ENCODE assay signal across 1 cellular context in the genomic region with DNA sequence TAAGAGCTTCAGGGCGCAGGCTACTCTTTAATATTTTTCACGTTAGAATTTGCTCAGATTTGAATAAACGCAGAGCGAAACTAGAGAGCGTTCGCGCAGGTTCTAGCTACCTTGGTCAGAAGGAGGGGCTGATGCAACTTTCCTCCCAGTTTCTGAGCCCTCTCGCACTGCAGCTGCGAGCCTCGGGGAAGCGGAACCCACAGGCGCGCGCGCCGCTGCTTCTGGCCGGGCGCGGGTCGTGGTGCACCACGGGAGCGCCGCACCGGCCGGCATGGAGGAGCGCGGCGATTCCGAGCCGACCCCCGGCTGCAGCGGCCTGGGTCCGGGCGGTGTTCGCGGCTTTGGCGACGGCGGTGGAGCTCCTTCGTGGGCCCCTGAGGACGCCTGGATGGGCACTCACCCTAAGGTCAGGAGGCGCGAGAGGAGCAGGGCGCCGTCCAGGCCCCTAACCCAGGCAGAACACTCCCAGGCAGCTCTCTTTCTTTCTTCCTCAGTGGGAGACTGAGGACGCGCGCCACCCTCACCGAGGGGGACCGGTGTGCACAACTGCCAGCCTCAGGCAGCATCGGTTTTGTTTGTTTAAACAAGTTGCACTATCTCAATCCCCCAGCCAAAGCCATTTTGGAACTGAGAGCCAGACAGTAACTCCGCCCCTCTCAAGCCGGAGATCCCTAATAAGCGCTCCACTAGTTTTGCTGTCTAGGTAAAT.
TF ChIP-seq lines count a peak whose summit lies in the region.

A gene (plus strand): TSS at position 246 of the 709 bp plus-strand sequence. CDS start 26 bp downstream, at position 272.

TF ChIP-seq in WTC11, 78 proteins besides CTCF, POLR2A, EP300 and RAD21 (continued from another document):
- TF ChIP-seq, protein P1, sequence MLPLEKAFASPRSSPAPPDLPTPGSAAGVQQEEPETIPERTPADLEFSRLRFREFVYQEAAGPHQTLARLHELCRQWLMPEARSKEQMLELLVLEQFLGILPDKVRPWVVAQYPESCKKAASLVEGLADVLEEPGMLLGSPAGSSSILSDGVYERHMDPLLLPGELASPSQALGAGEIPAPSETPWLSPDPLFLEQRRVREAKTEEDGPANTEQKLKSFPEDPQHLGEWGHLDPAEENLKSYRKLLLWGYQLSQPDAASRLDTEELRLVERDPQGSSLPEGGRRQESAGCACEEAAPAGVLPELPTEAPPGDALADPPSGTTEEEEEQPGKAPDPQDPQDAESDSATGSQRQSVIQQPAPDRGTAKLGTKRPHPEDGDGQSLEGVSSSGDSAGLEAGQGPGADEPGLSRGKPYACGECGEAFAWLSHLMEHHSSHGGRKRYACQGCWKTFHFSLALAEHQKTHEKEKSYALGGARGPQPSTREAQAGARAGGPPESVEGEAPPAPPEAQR (CRISPR knock-in tag; IDR thresholded peaks at IDR 0.05) = no peak
- TF ChIP-seq EMX1 (CRISPR knock-in tag; IDR thresholded peaks at IDR 0.05) (no peak), SP1 (CRISPR knock-in tag; conservative IDR thresholded peaks at IDR 0.05) (0 out of 2 replicates have a peak, but pooled peaks have one; percentile 56), JAZF1 (CRISPR knock-in tag; IDR thresholded peaks at IDR 0.05) (no peak), ZBTB21 (CRISPR knock-in tag; IDR thresholded peaks at IDR 0.05; ENCODE audit: borderline replicate concordance) (no peak), NR3C1 (CRISPR knock-in tag; conservative IDR thresholded peaks at IDR 0.05; ENCODE audit: low read depth) (no peak), NR2C2 (CRISPR knock-in tag; IDR thresholded peaks at IDR 0.05) (peak; percentile 48), FOXK1 (CRISPR knock-in tag; IDR thresholded peaks at IDR 0.05) (peak; percentile 61; the same call in 1 of the 2 replicates), KAT7 (CRISPR knock-in tag; IDR thresholded peaks at IDR 0.05; ENCODE audit: borderline replicate concordance) (peak; percentile 94; the same call in 1 of the 2 replicates), TEAD4 (CRISPR knock-in tag; IDR thresholded peaks at IDR 0.05) (no peak), CREB1 (CRISPR knock-in tag; IDR thresholded peaks at IDR 0.05) (no peak), HMGA2 (CRISPR knock-in tag; IDR thresholded peaks at IDR 0.05) (no peak), CBFB (CRISPR knock-in tag; IDR thresholded peaks at IDR 0.05; ENCODE audit: low read depth) (no peak), SMAD3 (CRISPR knock-in tag; IDR thresholded peaks at IDR 0.05; ENCODE audit: borderline replicate concordance) (peak; percentile 79; the same call in 1 of the 2 replicates), TCF7 (CRISPR knock-in tag; IDR thresholded peaks at IDR 0.05; ENCODE audit: low read depth) (peak; percentile 30; the same call in 1 of the 2 replicates), NFATC4 (CRISPR knock-in tag; IDR thresholded peaks at IDR 0.05) (peak; percentile 36; the same call in 1 of the 2 replicates), ZNF232 (CRISPR knock-in tag; IDR thresholded peaks at IDR 0.05) (peak; percentile 82; the same call in 1 of the 2 replicates), ZNF219 (CRISPR knock-in tag; IDR thresholded peaks at IDR 0.05; ENCODE audit: borderline replicate concordance) (0 out of 2 replicates have a peak, but pooled peaks have one; percentile 21)
- TF ChIP-seq, protein P2, sequence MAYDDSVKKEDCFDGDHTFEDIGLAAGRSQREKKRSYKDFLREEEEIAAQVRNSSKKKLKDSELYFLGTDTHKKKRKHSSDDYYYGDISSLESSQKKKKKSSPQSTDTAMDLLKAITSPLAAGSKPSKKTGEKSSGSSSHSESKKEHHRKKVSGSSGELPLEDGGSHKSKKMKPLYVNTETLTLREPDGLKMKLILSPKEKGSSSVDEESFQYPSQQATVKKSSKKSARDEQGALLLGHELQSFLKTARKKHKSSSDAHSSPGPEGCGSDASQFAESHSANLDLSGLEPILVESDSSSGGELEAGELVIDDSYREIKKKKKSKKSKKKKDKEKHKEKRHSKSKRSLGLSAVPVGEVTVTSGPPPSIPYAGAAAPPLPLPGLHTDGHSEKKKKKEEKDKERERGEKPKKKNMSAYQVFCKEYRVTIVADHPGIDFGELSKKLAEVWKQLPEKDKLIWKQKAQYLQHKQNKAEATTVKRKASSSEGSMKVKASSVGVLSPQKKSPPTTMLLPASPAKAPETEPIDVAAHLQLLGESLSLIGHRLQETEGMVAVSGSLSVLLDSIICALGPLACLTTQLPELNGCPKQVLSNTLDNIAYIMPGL (CRISPR knock-in tag; IDR thresholded peaks at IDR 0.05) = peak; percentile 86; the same call in 1 of the 2 replicates
- TF ChIP-seq, protein P3, sequence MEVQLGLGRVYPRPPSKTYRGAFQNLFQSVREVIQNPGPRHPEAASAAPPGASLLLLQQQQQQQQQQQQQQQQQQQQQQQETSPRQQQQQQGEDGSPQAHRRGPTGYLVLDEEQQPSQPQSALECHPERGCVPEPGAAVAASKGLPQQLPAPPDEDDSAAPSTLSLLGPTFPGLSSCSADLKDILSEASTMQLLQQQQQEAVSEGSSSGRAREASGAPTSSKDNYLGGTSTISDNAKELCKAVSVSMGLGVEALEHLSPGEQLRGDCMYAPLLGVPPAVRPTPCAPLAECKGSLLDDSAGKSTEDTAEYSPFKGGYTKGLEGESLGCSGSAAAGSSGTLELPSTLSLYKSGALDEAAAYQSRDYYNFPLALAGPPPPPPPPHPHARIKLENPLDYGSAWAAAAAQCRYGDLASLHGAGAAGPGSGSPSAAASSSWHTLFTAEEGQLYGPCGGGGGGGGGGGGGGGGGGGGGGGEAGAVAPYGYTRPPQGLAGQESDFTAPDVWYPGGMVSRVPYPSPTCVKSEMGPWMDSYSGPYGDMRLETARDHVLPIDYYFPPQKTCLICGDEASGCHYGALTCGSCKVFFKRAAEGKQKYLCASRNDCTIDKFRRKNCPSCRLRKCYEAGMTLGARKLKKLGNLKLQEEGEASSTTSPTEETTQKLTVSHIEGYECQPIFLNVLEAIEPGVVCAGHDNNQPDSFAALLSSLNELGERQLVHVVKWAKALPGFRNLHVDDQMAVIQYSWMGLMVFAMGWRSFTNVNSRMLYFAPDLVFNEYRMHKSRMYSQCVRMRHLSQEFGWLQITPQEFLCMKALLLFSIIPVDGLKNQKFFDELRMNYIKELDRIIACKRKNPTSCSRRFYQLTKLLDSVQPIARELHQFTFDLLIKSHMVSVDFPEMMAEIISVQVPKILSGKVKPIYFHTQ (CRISPR knock-in tag; IDR thresholded peaks at IDR 0.05) = no peak
- TF ChIP-seq, protein P4, sequence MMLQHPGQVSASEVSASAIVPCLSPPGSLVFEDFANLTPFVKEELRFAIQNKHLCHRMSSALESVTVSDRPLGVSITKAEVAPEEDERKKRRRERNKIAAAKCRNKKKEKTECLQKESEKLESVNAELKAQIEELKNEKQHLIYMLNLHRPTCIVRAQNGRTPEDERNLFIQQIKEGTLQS (CRISPR knock-in tag; conservative IDR thresholded peaks at IDR 0.05) = no peak
- TF ChIP-seq, protein P5, sequence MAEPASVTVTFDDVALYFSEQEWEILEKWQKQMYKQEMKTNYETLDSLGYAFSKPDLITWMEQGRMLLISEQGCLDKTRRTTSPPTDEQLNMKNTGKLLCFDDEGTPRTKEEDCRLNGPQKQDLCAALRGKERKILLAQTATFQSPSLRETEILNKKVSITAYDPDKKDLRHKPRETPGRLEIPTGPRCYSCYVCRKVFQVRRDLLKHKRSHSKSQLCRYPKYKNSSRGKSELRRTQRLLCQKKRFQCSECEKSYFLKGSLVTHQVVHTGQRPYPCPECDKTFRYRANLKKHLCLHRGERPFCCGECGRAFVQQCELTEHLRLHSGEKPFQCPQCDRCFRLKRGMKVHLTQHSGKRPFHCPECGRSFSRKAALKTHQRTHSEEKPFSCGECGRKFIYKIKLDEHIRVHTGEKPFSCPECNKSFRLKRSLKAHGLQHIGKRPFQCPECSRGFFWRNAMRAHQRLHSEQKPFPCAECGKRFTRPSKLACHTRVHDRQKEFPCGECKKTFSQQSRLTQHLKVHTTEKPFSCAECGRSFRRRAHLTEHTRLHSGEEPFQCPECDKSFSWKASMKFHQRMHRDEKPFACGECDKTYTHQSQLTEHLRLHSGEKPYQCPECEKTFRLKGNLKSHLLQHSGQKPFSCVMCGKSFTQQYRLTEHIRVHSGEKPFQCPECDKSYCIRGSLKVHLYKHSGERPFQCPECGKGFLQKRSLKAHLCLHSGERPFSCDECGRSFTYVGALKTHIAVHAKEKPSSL (CRISPR knock-in tag; conservative IDR thresholded peaks at IDR 0.05) = no peak
- TF ChIP-seq, protein P6, sequence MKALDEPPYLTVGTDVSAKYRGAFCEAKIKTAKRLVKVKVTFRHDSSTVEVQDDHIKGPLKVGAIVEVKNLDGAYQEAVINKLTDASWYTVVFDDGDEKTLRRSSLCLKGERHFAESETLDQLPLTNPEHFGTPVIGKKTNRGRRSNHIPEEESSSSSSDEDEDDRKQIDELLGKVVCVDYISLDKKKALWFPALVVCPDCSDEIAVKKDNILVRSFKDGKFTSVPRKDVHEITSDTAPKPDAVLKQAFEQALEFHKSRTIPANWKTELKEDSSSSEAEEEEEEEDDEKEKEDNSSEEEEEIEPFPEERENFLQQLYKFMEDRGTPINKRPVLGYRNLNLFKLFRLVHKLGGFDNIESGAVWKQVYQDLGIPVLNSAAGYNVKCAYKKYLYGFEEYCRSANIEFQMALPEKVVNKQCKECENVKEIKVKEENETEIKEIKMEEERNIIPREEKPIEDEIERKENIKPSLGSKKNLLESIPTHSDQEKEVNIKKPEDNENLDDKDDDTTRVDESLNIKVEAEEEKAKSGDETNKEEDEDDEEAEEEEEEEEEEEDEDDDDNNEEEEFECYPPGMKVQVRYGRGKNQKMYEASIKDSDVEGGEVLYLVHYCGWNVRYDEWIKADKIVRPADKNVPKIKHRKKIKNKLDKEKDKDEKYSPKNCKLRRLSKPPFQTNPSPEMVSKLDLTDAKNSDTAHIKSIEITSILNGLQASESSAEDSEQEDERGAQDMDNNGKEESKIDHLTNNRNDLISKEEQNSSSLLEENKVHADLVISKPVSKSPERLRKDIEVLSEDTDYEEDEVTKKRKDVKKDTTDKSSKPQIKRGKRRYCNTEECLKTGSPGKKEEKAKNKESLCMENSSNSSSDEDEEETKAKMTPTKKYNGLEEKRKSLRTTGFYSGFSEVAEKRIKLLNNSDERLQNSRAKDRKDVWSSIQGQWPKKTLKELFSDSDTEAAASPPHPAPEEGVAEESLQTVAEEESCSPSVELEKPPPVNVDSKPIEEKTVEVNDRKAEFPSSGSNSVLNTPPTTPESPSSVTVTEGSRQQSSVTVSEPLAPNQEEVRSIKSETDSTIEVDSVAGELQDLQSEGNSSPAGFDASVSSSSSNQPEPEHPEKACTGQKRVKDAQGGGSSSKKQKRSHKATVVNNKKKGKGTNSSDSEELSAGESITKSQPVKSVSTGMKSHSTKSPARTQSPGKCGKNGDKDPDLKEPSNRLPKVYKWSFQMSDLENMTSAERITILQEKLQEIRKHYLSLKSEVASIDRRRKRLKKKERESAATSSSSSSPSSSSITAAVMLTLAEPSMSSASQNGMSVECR (CRISPR knock-in tag; IDR thresholded peaks at IDR 0.05; ENCODE audit: borderline replicate concordance) = peak; percentile 77
- TF ChIP-seq, protein P7, sequence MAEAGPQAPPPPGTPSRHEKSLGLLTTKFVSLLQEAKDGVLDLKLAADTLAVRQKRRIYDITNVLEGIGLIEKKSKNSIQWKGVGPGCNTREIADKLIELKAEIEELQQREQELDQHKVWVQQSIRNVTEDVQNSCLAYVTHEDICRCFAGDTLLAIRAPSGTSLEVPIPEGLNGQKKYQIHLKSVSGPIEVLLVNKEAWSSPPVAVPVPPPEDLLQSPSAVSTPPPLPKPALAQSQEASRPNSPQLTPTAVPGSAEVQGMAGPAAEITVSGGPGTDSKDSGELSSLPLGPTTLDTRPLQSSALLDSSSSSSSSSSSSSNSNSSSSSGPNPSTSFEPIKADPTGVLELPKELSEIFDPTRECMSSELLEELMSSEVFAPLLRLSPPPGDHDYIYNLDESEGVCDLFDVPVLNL (CRISPR knock-in tag; IDR thresholded peaks at IDR 0.05; ENCODE audit: borderline replicate concordance, low read depth) = peak; percentile 57; the same call in 1 of the 2 replicates
- TF ChIP-seq, protein P8, sequence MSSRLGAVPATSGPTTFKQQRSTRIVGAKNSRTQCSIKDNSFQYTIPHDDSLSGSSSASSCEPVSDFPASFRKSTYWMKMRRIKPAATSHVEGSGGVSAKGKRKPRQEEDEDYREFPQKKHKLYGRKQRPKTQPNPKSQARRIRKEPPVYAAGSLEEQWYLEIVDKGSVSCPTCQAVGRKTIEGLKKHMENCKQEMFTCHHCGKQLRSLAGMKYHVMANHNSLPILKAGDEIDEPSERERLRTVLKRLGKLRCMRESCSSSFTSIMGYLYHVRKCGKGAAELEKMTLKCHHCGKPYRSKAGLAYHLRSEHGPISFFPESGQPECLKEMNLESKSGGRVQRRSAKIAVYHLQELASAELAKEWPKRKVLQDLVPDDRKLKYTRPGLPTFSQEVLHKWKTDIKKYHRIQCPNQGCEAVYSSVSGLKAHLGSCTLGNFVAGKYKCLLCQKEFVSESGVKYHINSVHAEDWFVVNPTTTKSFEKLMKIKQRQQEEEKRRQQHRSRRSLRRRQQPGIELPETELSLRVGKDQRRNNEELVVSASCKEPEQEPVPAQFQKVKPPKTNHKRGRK (CRISPR knock-in tag; IDR thresholded peaks at IDR 0.05; ENCODE audit: borderline replicate concordance) = no peak
- TF ChIP-seq, protein P9, sequence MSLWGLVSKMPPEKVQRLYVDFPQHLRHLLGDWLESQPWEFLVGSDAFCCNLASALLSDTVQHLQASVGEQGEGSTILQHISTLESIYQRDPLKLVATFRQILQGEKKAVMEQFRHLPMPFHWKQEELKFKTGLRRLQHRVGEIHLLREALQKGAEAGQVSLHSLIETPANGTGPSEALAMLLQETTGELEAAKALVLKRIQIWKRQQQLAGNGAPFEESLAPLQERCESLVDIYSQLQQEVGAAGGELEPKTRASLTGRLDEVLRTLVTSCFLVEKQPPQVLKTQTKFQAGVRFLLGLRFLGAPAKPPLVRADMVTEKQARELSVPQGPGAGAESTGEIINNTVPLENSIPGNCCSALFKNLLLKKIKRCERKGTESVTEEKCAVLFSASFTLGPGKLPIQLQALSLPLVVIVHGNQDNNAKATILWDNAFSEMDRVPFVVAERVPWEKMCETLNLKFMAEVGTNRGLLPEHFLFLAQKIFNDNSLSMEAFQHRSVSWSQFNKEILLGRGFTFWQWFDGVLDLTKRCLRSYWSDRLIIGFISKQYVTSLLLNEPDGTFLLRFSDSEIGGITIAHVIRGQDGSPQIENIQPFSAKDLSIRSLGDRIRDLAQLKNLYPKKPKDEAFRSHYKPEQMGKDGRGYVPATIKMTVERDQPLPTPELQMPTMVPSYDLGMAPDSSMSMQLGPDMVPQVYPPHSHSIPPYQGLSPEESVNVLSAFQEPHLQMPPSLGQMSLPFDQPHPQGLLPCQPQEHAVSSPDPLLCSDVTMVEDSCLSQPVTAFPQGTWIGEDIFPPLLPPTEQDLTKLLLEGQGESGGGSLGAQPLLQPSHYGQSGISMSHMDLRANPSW (CRISPR knock-in tag; conservative IDR thresholded peaks at IDR 0.05; ENCODE audit: low read depth) = no peak
